Comparison of ENCODE assay signal across 23 cellular contexts in the genomic region with DNA sequence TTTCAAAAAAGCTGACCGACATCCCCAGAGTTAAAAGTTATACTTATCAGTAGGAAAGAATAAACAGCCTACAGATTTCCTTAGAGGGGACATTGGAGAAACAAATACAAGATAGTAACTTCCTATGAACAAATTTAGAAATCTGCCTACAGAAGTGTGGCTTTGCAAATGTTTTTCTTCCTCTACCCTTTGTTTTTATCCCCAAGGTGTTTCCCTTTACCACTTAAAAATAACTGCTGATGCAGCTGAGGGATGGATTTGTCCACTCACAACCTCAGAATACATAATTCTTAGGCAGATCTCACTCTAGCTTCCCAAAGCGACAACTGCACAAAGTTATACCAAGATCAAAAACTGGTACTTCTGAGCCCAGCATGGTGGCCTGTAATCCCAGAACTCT. TPM values are rescaled to one million over a fixed set of nuclear protein-coding genes. Genes with fewer than 3 reads are reported as not detected.
DNase-seq lines count a peak whose midpoint lies in the region; FAIRE-seq and TF ChIP-seq lines count a peak whose summit lies in the region.
"Had no signal": no experiment of that assay in that cellular context is flagged by ENCODE, and none has a peak within 500 bp of the region (broad histone marks: within the 10 kb centered on the region; RNA-seq: fewer than 3 reads in every experiment).

No MANE protein-coding gene starts in this region.

- no peak for TF ChIP-seq POLR2A in endothelial cell of umbilical vein (IDR thresholded peaks at IDR 0.05; ENCODE audit: low read depth, low read length)

- DNase-seq in endodermal cell: no peak
- peak; percentile 53 for DNase-seq in endothelial cell of umbilical vein (ENCODE audit: low read depth, low spot score)
- no peak for DNase-seq in T-helper 9 cell
- DNase-seq in T-helper 2 cell treated with Interferon-gamma antibody and Interleukin-4, amounts not matched to agents 5 μg/mL and 100 μg/mL, for 36 hours (ENCODE audit: low spot score): no peak
- no peak for DNase-seq in nucleus accumbens (lab: John Stamatoyannopoulos, UW)
- no peak for DNase-seq in COLO829 (ENCODE audit: low spot score)
- DNase-seq: 8988T; ACHN; BE2C; C1 segment of cervical spinal cord; Caco-2; Calu3; CD4-positive, alpha-beta memory T cell; CD4-positive, CD25-positive, alpha-beta regulatory T cell; CD8-positive, alpha-beta memory T cell; DMS79 treated with DMSO at 0.1 percent for 48 hours; GF-D8 had no signal

- dilution Hi-C loops in endothelial cell of umbilical vein (cut with MboI; ENCODE audit: extremely low pct_ligation_motif_present, low sequenced_read_pairs): no loop called here

- H3K27ac Mint-ChIP-seq in endodermal cell: no peak overlapping the region
- no peak overlapping the region for H3K27ac Mint-ChIP-seq in T-helper 2 cell treated with Interferon-gamma antibody and Interleukin-4, amounts not matched to agents 5 μg/mL and 100 μg/mL, for 36 hours
- H3K27ac Mint-ChIP-seq: CD4-positive, CD25-positive, alpha-beta regulatory T cell had no signal

- H3K4me1 ChIP-seq in BLaER1 (peaks cover 28% of the 10 kb centered on the region), endodermal cell (ENCODE audit: control insufficient read depth, insufficient read depth, low read length) (no peaks in the 10 kb centered on the region), endothelial cell of umbilical vein (ENCODE audit: control insufficient read depth, extremely low read depth, insufficient read depth, low read length) (no peaks in the 10 kb centered on the region)
- H3K4me1 ChIP-seq in BLaER1 treated with 17β-estradiol and CSF1 and Interleukin-3, amounts not matched to agents 10 nM and 100 nM: peaks cover 0 to 29% (median 5%) of the 10 kb centered on the region in 10 experiments; a peak in 8 of 20 replicates
- H3K4me1 ChIP-seq: BE2C, Caco-2 had no signal

- peaks cover 68% of the 10 kb centered on the region for H3K9me3 Mint-ChIP-seq in endodermal cell
- peaks cover 31% of the 10 kb centered on the region for H3K9me3 Mint-ChIP-seq in T-helper 2 cell treated with Interferon-gamma antibody and Interleukin-4, amounts not matched to agents 5 μg/mL and 100 μg/mL, for 36 hours

- H3K27ac ChIP-seq in BLaER1 (peak overlapping the region; percentile 74), endodermal cell (ENCODE audit: low read depth, low read length) (no peak overlapping the region), endothelial cell of umbilical vein (ENCODE audit: insufficient read depth, low read depth, low read length) (no peak overlapping the region)
- H3K27ac ChIP-seq in BLaER1 treated with 17β-estradiol and CSF1 and Interleukin-3, amounts not matched to agents 10 nM and 100 nM: peak overlapping the region in 6 of 11 experiments; percentile 3 to 80 (median 46); a peak in 5 of 22 replicates

- H2AFZ ChIP-seq in endothelial cell of umbilical vein (ENCODE audit: low read depth, low read length): no peak overlapping the region

- H3K27me3 ChIP-seq in BLaER1: no peaks in the 10 kb centered on the region
- no peaks in the 10 kb centered on the region; a peak in 1 of 22 replicates for H3K27me3 ChIP-seq in BLaER1 treated with 17β-estradiol and CSF1 and Interleukin-3, amounts not matched to agents 10 nM and 100 nM
- no peaks in the 10 kb centered on the region for H3K27me3 ChIP-seq in endodermal cell (ENCODE audit: control insufficient read depth, insufficient read depth, low read length, poor library complexity, severe bottlenecking)
- H3K27me3 ChIP-seq in endothelial cell of umbilical vein (ENCODE audit: control insufficient read depth in 2 of 2, insufficient read depth in 2 of 2, low read length in 2 of 2): no peaks in the 10 kb centered on the region
- H3K27me3 ChIP-seq: BE2C had no signal

- H4K20me1 ChIP-seq in BLaER1: no peaks in the 10 kb centered on the region
- H4K20me1 ChIP-seq in BLaER1 treated with 17β-estradiol and CSF1 and Interleukin-3, amounts not matched to agents 10 nM and 100 nM: peaks cover 0 to 4% (median 0%) of the 10 kb centered on the region in 11 experiments; a peak in 1 of 22 replicates
- H4K20me1 ChIP-seq in endothelial cell of umbilical vein (replicated peaks; ENCODE audit: control insufficient read depth, extremely low read depth, insufficient read depth, low read length): no peaks in the 10 kb centered on the region

- H3K36me3 ChIP-seq in BLaER1: peaks cover 97% of the 10 kb centered on the region
- peaks cover 97 to 100% (median 99%) of the 10 kb centered on the region in 11 experiments for H3K36me3 ChIP-seq in BLaER1 treated with 17β-estradiol and CSF1 and Interleukin-3, amounts not matched to agents 10 nM and 100 nM
- peaks cover 98% of the 10 kb centered on the region for H3K36me3 ChIP-seq in endodermal cell (ENCODE audit: control insufficient read depth, insufficient read depth, low read length)
- H3K36me3 ChIP-seq in endothelial cell of umbilical vein (ENCODE audit: control insufficient read depth in 2 of 2, extremely low read depth in 1 of 2, insufficient read depth in 2 of 2, low read length in 2 of 2): peaks cover 20 to 26% of the 10 kb centered on the region in 2 experiments

- no peaks in the 10 kb centered on the region for H3K4me1 Mint-ChIP-seq in endodermal cell
- peaks cover 8% of the 10 kb centered on the region for H3K4me1 Mint-ChIP-seq in T-helper 2 cell treated with Interferon-gamma antibody and Interleukin-4, amounts not matched to agents 5 μg/mL and 100 μg/mL, for 36 hours (ENCODE audit: low read depth)
- H3K4me1 Mint-ChIP-seq: CD14-positive monocyte had no signal

- H3K4me3 ChIP-seq in BLaER1 (no peak overlapping the region), endodermal cell (ENCODE audit: low read length) (peak overlapping the region; percentile 17), endothelial cell of umbilical vein (replicated peaks in 1 of 3; ENCODE audit: insufficient read depth in 1 of 3, low read depth in 1 of 3, low read length in 3 of 3) (no peak overlapping the region)
- peak overlapping the region in 2 of 10 experiments; percentile 14 to 37; a peak in 1 of 20 replicates for H3K4me3 ChIP-seq in BLaER1 treated with 17β-estradiol and CSF1 and Interleukin-3, amounts not matched to agents 10 nM and 100 nM

- no TSS peak for BruUV-seq in endothelial cell of umbilical vein (replicated peaks; lab: Mats Ljungman, UMichigan)

- FAIRE-seq in endothelial cell of umbilical vein (lab: Jason Lieb, UNC): peak; percentile 44
- FAIRE-seq: A204.1, D721Med, G401.6 had no signal

- POLR2A ChIA-PET in endothelial cell of umbilical vein (lab: Charles Lee): no interaction called here

- no peaks in the 10 kb centered on the region for H3K27me3 Mint-ChIP-seq in endodermal cell (ENCODE audit: insufficient read depth)
- H3K27me3 Mint-ChIP-seq in T-helper 2 cell treated with Interferon-gamma antibody and Interleukin-4, amounts not matched to agents 5 μg/mL and 100 μg/mL, for 36 hours (ENCODE audit: low read depth): no peaks in the 10 kb centered on the region
- H3K27me3 Mint-ChIP-seq: CD4-positive, alpha-beta memory T cell; CD4-positive, CD25-positive, alpha-beta regulatory T cell; CD8-positive, alpha-beta memory T cell had no signal

- WGBS in endodermal cell (ENCODE audit: insufficient coverage in 1 of 2, insufficient read length in 1 of 2), 2 experiments: 91 to 100% methylated on average over 1 of the region's 2 CpGs

- H3K9me3 ChIP-seq in BLaER1: peaks cover 64% of the 10 kb centered on the region
- H3K9me3 ChIP-seq in BLaER1 treated with 17β-estradiol and CSF1 and Interleukin-3, amounts not matched to agents 10 nM and 100 nM (replicated peaks in 1 of 11): peaks cover 63 to 70% (median 66%) of the 10 kb centered on the region in 11 experiments
- peaks cover 85% of the 10 kb centered on the region for H3K9me3 ChIP-seq in endodermal cell (ENCODE audit: control insufficient read depth, low read length)
- peaks cover 4% of the 10 kb centered on the region for H3K9me3 ChIP-seq in endothelial cell of umbilical vein (replicated peaks; ENCODE audit: control insufficient read depth, insufficient read depth, low read length)

- H3K4me2 ChIP-seq in BLaER1: peak overlapping the region; percentile 39
- peak overlapping the region in 6 of 11 experiments; percentile 3 to 48 (median 12); a peak in 6 of 22 replicates for H3K4me2 ChIP-seq in BLaER1 treated with 17β-estradiol and CSF1 and Interleukin-3, amounts not matched to agents 10 nM and 100 nM
- H3K4me2 ChIP-seq in endothelial cell of umbilical vein (ENCODE audit: insufficient read depth, low read length): no peak overlapping the region

- no peak overlapping the region for H3K4me3 Mint-ChIP-seq in endodermal cell
- no peak overlapping the region for H3K4me3 Mint-ChIP-seq in T-helper 2 cell treated with Interferon-gamma antibody and Interleukin-4, amounts not matched to agents 5 μg/mL and 100 μg/mL, for 36 hours
- H3K4me3 Mint-ChIP-seq: CD14-positive monocyte; CD4-positive, alpha-beta memory T cell; CD4-positive, CD25-positive, alpha-beta regulatory T cell; CD8-positive, alpha-beta memory T cell had no signal

- no peaks in the 10 kb centered on the region for H3K9me1 ChIP-seq in endothelial cell of umbilical vein (replicated peaks; ENCODE audit: control insufficient read depth, extremely low read depth, insufficient read depth, low read length)

- no peaks in the 10 kb centered on the region for H3K79me2 ChIP-seq in endothelial cell of umbilical vein (ENCODE audit: control insufficient read depth, insufficient read depth, low read length)

- peaks cover 97% of the 10 kb centered on the region for H3K36me3 Mint-ChIP-seq in endodermal cell (ENCODE audit: low read depth)
- peaks cover 89% of the 10 kb centered on the region for H3K36me3 Mint-ChIP-seq in T-helper 2 cell treated with Interferon-gamma antibody and Interleukin-4, amounts not matched to agents 5 μg/mL and 100 μg/mL, for 36 hours (ENCODE audit: low read depth)

- H3K9ac ChIP-seq in BLaER1 (no peak overlapping the region), endodermal cell (ENCODE audit: extremely low read depth, low read length, poor library complexity, severe bottlenecking) (no peak overlapping the region), endothelial cell of umbilical vein (replicated peaks; ENCODE audit: extremely low read depth, insufficient read depth, low read length) (no peak overlapping the region)
- no peak overlapping the region; a peak in 2 of 22 replicates for H3K9ac ChIP-seq in BLaER1 treated with 17β-estradiol and CSF1 and Interleukin-3, amounts not matched to agents 10 nM and 100 nM

- CTCF ChIA-PET in endothelial cell of umbilical vein (lab: Charles Lee): interaction anchor here (1.5 kb wide), 1 partner anchor 21 kb away, joined by 3 read pairs; a partner anchor contains a TSS

- intact Hi-C loops in endothelial cell of umbilical vein (cut with micrococcal nuclease): no loop called here

- TF ChIP-seq CTCF in endodermal cell (conservative IDR thresholded peaks at IDR 0.05): no peak
- TF ChIP-seq CTCF in endothelial cell of umbilical vein (IDR thresholded peaks at IDR 0.05; ENCODE audit: extremely low read depth in 1 of 2, insufficient read depth in 1 of 2, low read depth in 1 of 2, low read length in 2 of 2): no peak

RNA-seq across cellular contexts. Expression of a gene that starts 20.9 kb away (rescaled TPM):
- total RNA-seq in endodermal cell: 10 to 100 TPM; 56.4 to 68.1 TPM
- 50.4 TPM for polyA plus RNA-seq in endodermal cell (2013, experiment 1 of 2)
- 52.4 TPM for polyA plus RNA-seq in endodermal cell (2013, experiment 2 of 2)
- 40.1 and 43.3 TPM in 2 replicates for total RNA-seq in endothelial cell of umbilical vein
- 20.4 and 21.9 TPM in 2 replicates for polyA plus RNA-seq in endothelial cell of umbilical vein
- polyA plus RNA-seq in endothelial cell of umbilical vein (2011; cell fraction: cytosol; rRNA removed): 38.8 and 40.0 TPM in 2 replicates
- polyA plus RNA-seq in endothelial cell of umbilical vein (2011; cell fraction: nucleus; rRNA removed): 22.9 and 27.3 TPM in 2 replicates
- polyA plus RNA-seq in endothelial cell of umbilical vein (2012): 36.8 and 46.2 TPM in 2 replicates
- polyA minus RNA-seq in endothelial cell of umbilical vein: 17.1 and 23.0 TPM in 2 replicates
- polyA minus RNA-seq in endothelial cell of umbilical vein (2011; cell fraction: cytosol; rRNA and poly(A)+ RNA removed): 10.9 TPM
- polyA minus RNA-seq in endothelial cell of umbilical vein (2011; cell fraction: nucleus; rRNA and poly(A)+ RNA removed): 13.1 and 16.4 TPM in 2 replicates

RNA-seq across cellular contexts. Expression of a gene that starts 36.5 kb away (rescaled TPM):
- total RNA-seq in endodermal cell (10 to 100 TPM; 42.0 to 59.8 TPM), endothelial cell of umbilical vein (20.6 and 21.6 TPM in 2 replicates)
- polyA plus RNA-seq in endodermal cell (2013, experiment 1 of 2): 33.3 TPM
- polyA plus RNA-seq in endodermal cell (2013, experiment 2 of 2): 31.8 TPM
- 10.3 and 13.3 TPM in 2 replicates for polyA plus RNA-seq in endothelial cell of umbilical vein
- polyA plus RNA-seq in endothelial cell of umbilical vein (2011; cell fraction: cytosol; rRNA removed): 12.6 and 15.5 TPM in 2 replicates
- 4.8 and 7.0 TPM in 2 replicates for polyA plus RNA-seq in endothelial cell of umbilical vein (2011; cell fraction: nucleus; rRNA removed)
- polyA plus RNA-seq in endothelial cell of umbilical vein (2012): 13.0 and 20.2 TPM in 2 replicates
- polyA minus RNA-seq in endothelial cell of umbilical vein: 3.4 and 4.1 TPM in 2 replicates
- polyA minus RNA-seq in endothelial cell of umbilical vein (2011; cell fraction: cytosol; rRNA and poly(A)+ RNA removed): 9.3 TPM
- polyA minus RNA-seq in endothelial cell of umbilical vein (2011; cell fraction: nucleus; rRNA and poly(A)+ RNA removed): 2.1 and 3.6 TPM in 2 replicates

Comparison
In these comparisons a context has a peak if more than half of its experiments do, and no peak if none do; other contexts are left out.
1. H3K27ac ChIP-seq: peak in BLaER1 (single experiment) and BLaER1 treated with 17β-estradiol and CSF1 and Interleukin-3, amounts not matched to agents 10 nM and 100 nM (6 of 11); none in endodermal cell (single experiment) and endothelial cell of umbilical vein (single experiment).